Comparison of ENCODE assay signal across 8 cellular contexts in genomic region chr18:8705280-8705940, GRCh38. TPM values are rescaled to one million over a fixed set of nuclear protein-coding genes. Genes with fewer than 3 reads are reported as not detected.
A peak's percentile ranks its signal among the peaks of the same experiment; 100 is the strongest.
DNase-seq lines count a peak whose midpoint lies in the region; ATAC-seq and TF ChIP-seq lines count a peak whose summit lies in the region.

Gene MTCL1, plus strand, starts transcription at chr18:8705556. Its CDS starts 105 bp downstream, at chr18:8705661.

- H3K36me3 Mint-ChIP-seq in natural killer cell treated with Interleukin-12 subunit alpha and Interleukin-12 subunit beta and Interleukin-15 and Interleukin-18, amount 100 ng/mL, for 72 hours = no peaks in the 10 kb centered on the region

- peaks cover 0 to 4% of the 10 kb centered on the region in 2 donors for H3K4me1 ChIP-seq in uterus

- no peaks in the 10 kb centered on the region for H3K27me3 ChIP-seq in uterus

- intact Hi-C loops in uterus (cut with DNase I; ENCODE audit: low total_unique reads) = no loop called here

- H3K27ac ChIP-seq in 22Rv1 (peak within 1 kb of the TSS; percentile 15; the same call in 1 of the 2 replicates), uterus (peak within 1 kb of the TSS; percentile 77 to 88)

- TF ChIP-seq CTCF in 22Rv1 (IDR thresholded peaks at IDR 0.05) (no peak), GM12864 (IDR thresholded peaks at IDR 0.05; ENCODE audit: low read depth, low read length, missing control alignments) (no peak), fibroblast of mammary gland (conservative IDR thresholded peaks at IDR 0.05; ENCODE audit: control insufficient read depth, insufficient read depth, low read depth, low read length) (no peak), uterus (IDR thresholded peaks at IDR 0.05) (no peak)

- peak within 1 kb of the TSS in 1 of 2 donors; percentile 37 for H3K27ac Mint-ChIP-seq in natural killer cell treated with Interleukin-12 subunit alpha and Interleukin-12 subunit beta and Interleukin-15 and Interleukin-18, amount 100 ng/mL, for 72 hours

- DNase-seq in GM12864 (ENCODE audit: low read depth) (no peak), NCI-H1092 (lab: John Stamatoyannopoulos, UW) (peak; percentile 35), fibroblast of mammary gland (ENCODE audit: low read depth) (peak; percentile 29), uterus (no peak)
- DNase-seq in activated T-cell treated with anti-CD3 and anti-CD28 coated beads, Interleukin-2, amount 50 U/mL, for 48 hours = peak; percentile 42 to 59
- DNase-seq in natural killer cell treated with Interleukin-12 subunit alpha and Interleukin-12 subunit beta and Interleukin-15 and Interleukin-18, amount 100 ng/mL, for 72 hours (ENCODE audit: low spot score) = peak; percentile 64

- peak within 1 kb of the TSS; percentile 93 for H3K4me3 Mint-ChIP-seq in natural killer cell treated with Interleukin-12 subunit alpha and Interleukin-12 subunit beta and Interleukin-15 and Interleukin-18, amount 100 ng/mL, for 72 hours

- H3K4me3 ChIP-seq in GM12864 (ENCODE audit: low read depth, low read length) (peak within 1 kb of the TSS; percentile 77), fibroblast of mammary gland (ENCODE audit: control insufficient read depth, low read depth, low read length) (peak within 1 kb of the TSS; percentile 72), uterus (peak within 1 kb of the TSS; percentile 55 to 87)

- H3K36me3 ChIP-seq in uterus = no peaks in the 10 kb centered on the region

- peaks cover 36 to 64% of the 10 kb centered on the region in 2 donors for H3K27me3 Mint-ChIP-seq in natural killer cell treated with Interleukin-12 subunit alpha and Interleukin-12 subunit beta and Interleukin-15 and Interleukin-18, amount 100 ng/mL, for 72 hours

- no peak for TF ChIP-seq POLR2A in uterus (IDR thresholded peaks at IDR 0.05)

- H3K9me3 Mint-ChIP-seq in natural killer cell treated with Interleukin-12 subunit alpha and Interleukin-12 subunit beta and Interleukin-15 and Interleukin-18, amount 100 ng/mL, for 72 hours = no peaks in the 10 kb centered on the region

- peaks cover 12 to 15% of the 10 kb centered on the region in 2 donors for H3K4me1 Mint-ChIP-seq in natural killer cell treated with Interleukin-12 subunit alpha and Interleukin-12 subunit beta and Interleukin-15 and Interleukin-18, amount 100 ng/mL, for 72 hours (ENCODE audit: low read depth in 2 of 2)

- no peaks in the 10 kb centered on the region for H3K9me3 ChIP-seq in uterus

- ATAC-seq in HG02610 (IDR thresholded peaks at IDR 0.05; ENCODE audit: unreplicated experiment) = peak; percentile 26
- ATAC-seq in natural killer cell treated with Interleukin-12 subunit alpha and Interleukin-12 subunit beta and Interleukin-15 and Interleukin-18, amount 100 ng/mL, for 72 hours = peak; percentile 59 to 63

RNA-seq across cellular contexts. Expression of gene MTCL1, which starts in this region (rescaled TPM):
- total RNA-seq in natural killer cell treated with Interleukin-12 subunit alpha and Interleukin-12 subunit beta and Interleukin-15 and Interleukin-18, amount 100 ng/mL, for 72 hours = under 1 TPM; 0.38 to 0.50 TPM
- total RNA-seq in uterus = 10 to 100 TPM in 2 of 4 donors, 1 to 10 TPM in 1, not detected in 1; 8.8 to 25.9 (median 11.0) TPM

Comparison
In these comparisons a context has a peak if more than half of its experiments do, and no peak if none do; other contexts are left out.
1. Peak in DNase-seq and ATAC-seq in natural killer cell treated with Interleukin-12 subunit alpha and Interleukin-12 subunit beta and Interleukin-15 and Interleukin-18, amount 100 ng/mL, for 72 hours; RNA of the gene not detected or under 1 TPM.
2. DNase-seq: peak in NCI-H1092 (single experiment), activated T-cell treated with anti-CD3 and anti-CD28 coated beads, Interleukin-2, amount 50 U/mL, for 48 hours (2 of 2) and fibroblast of mammary gland (single experiment); none in GM12864 (single experiment) and uterus (0 of 2).
3. Peak in every context shown above with its lines, with median percentiles within 50 percentile points of each other: H3K4me3 ChIP-seq.